Comparison of ENCODE assay signal across 21 cellular contexts in the genomic region with DNA sequence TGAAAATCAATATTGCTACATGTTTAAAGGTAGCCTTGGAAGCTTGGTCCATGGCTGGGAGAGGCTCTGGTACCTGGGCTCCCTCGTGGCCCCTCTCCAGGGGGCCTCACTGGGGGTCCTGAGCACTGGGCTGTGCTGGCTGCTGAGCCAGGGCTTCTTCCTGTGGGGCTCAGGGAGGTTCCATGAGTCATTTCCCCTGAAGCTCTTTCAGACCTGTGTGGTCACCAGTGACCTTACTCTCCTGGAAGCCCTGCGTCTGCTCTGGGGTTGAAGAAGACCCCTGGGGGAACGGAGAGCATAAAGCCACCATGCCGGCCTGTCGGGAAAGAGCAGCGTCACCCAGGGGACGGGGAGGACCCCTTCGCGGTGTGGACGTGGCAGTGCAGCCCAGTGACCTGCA.
A peak's percentile ranks its signal among the peaks of the same experiment; 100 is the strongest.
DNase-seq lines count a peak whose midpoint lies in the region; ATAC-seq, FAIRE-seq and TF ChIP-seq lines count a peak whose summit lies in the region.
"Had no signal": no experiment of that assay in that cellular context is flagged by ENCODE, and none has a peak within 500 bp of the region (broad histone marks: within the 10 kb centered on the region; RNA-seq: fewer than 3 reads in every experiment).

No MANE protein-coding gene starts in this region.

- H3K27me3 ChIP-seq in SK-N-SH (ENCODE audit: insufficient read depth) (no peaks in the 10 kb centered on the region), endothelial cell of umbilical vein (ENCODE audit: control insufficient read depth in 2 of 2, insufficient read depth in 2 of 2, low read length in 2 of 2) (no peaks in the 10 kb centered on the region)
- H3K27me3 ChIP-seq: breast epithelium, upper lobe of right lung had no signal

- no peak for TF ChIP-seq CTCF in SK-N-SH (IDR thresholded peaks at IDR 0.05)
- TF ChIP-seq CTCF in endothelial cell of umbilical vein (IDR thresholded peaks at IDR 0.05; ENCODE audit: extremely low read depth in 1 of 2, insufficient read depth in 1 of 2, low read depth in 1 of 2, low read length in 2 of 2): no peak

- H3K9me1 ChIP-seq in endothelial cell of umbilical vein (replicated peaks; ENCODE audit: control insufficient read depth, extremely low read depth, insufficient read depth, low read length): no peaks in the 10 kb centered on the region

- H3K4me1 ChIP-seq in SK-N-SH (ENCODE audit: control insufficient read depth in 1 of 2, insufficient read depth in 2 of 2, low read depth in 1 of 2, low read length in 1 of 2) (peaks cover 7 to 35% of the 10 kb centered on the region in 2 experiments; a peak in 3 of 4 replicates), endothelial cell of umbilical vein (ENCODE audit: control insufficient read depth, extremely low read depth, insufficient read depth, low read length) (peaks cover 6% of the 10 kb centered on the region)
- H3K4me1 ChIP-seq: breast epithelium, upper lobe of right lung had no signal

- TF ChIP-seq POLR2A in endothelial cell of umbilical vein (IDR thresholded peaks at IDR 0.05; ENCODE audit: low read depth, low read length): no peak

- FAIRE-seq in endothelial cell of umbilical vein (lab: Jason Lieb, UNC): no peak

- no peaks in the 10 kb centered on the region for H3K79me2 ChIP-seq in SK-N-SH (ENCODE audit: insufficient read depth)
- H3K79me2 ChIP-seq in endothelial cell of umbilical vein (ENCODE audit: control insufficient read depth, insufficient read depth, low read length): no peaks in the 10 kb centered on the region

- H3K4me1 Mint-ChIP-seq in stimulated activated effector memory CD8-positive, alpha-beta T cell treated with anti-CD3 and anti-CD28 coated beads, Interleukin-12 subunit alpha, Interleukin-12 subunit beta, amount 100 ng/mL, for 72 hours: peaks cover 24% of the 10 kb centered on the region
- H3K4me1 Mint-ChIP-seq: activated CD4-positive, alpha-beta T cell treated with anti-CD3 and anti-CD28 coated beads, Interleukin-2, amount 10 ng/mL, durations not matched to agents 24 days and 14 days had no signal

- no peaks in the 10 kb centered on the region for H3K9me3 Mint-ChIP-seq in stimulated activated effector memory CD8-positive, alpha-beta T cell treated with anti-CD3 and anti-CD28 coated beads, Interleukin-12 subunit alpha, Interleukin-12 subunit beta, amount 100 ng/mL, for 72 hours
- H3K9me3 Mint-ChIP-seq: activated CD4-positive, alpha-beta T cell treated with anti-CD3 and anti-CD28 coated beads, Interleukin-2, amount 10 ng/mL, durations not matched to agents 24 days and 14 days; stimulated activated naive CD8-positive, alpha-beta T cell treated with anti-CD3 and anti-CD28 coated beads, Interleukin-15, amount 100 ng/mL, for 72 hours had no signal

- no TSS peak for BruUV-seq in endothelial cell of umbilical vein (replicated peaks; lab: Mats Ljungman, UMichigan)

- DNase-seq in SK-N-SH (no peak), RPMI7951 (ENCODE audit: low read depth) (peak; percentile 60), endothelial cell of umbilical vein (ENCODE audit: low read depth, low spot score) (peak; percentile 16), occipital lobe (lab: John Stamatoyannopoulos, UW) (no peak)
- no peak for DNase-seq in stimulated activated effector memory CD8-positive, alpha-beta T cell treated with anti-CD3 and anti-CD28 coated beads, Interleukin-12 subunit alpha, Interleukin-12 subunit beta, amount 100 ng/mL, for 72 hours (ENCODE audit: low spot score in 2 of 2)
- DNase-seq in stimulated activated CD8-positive, alpha-beta memory T cell treated with anti-CD3 and anti-CD28 coated beads, Interleukin-4, amount 100 ng/mL, for 48 hours: no peak
- DNase-seq: 8988T; activated CD4-positive, alpha-beta T cell treated with anti-CD3 and anti-CD28 coated beads, Interleukin-2, amount 10 ng/mL, durations not matched to agents 24 days and 14 days; activated naive CD4-positive, alpha-beta T cell treated with Interleukin-2 at 50 U/mL for 16 hours; HFFc6; hippocampal formation; MM.1S; NCI-H2029 treated with DMSO at 0.1 percent for 48 hours; NCI-H510A treated with DMSO at 0.1 percent for 48 hours; stimulated activated naive CD8-positive, alpha-beta T cell treated with anti-CD3 and anti-CD28 coated beads, Interleukin-15, amount 100 ng/mL, for 72 hours; T-helper 9 cell; upper lobe of right lung had no signal

- H3K27ac Mint-ChIP-seq in stimulated activated effector memory CD8-positive, alpha-beta T cell treated with anti-CD3 and anti-CD28 coated beads, Interleukin-12 subunit alpha, Interleukin-12 subunit beta, amount 100 ng/mL, for 72 hours: peak overlapping the region; percentile 26
- H3K27ac Mint-ChIP-seq: activated CD4-positive, alpha-beta T cell treated with anti-CD3 and anti-CD28 coated beads, Interleukin-2, amount 10 ng/mL, durations not matched to agents 24 days and 14 days; HFFc6 had no signal

- H3K9me2 ChIP-seq in SK-N-SH: no peaks in the 10 kb centered on the region

- H3K4me3 ChIP-seq in SK-N-SH (ENCODE audit: low read depth in 2 of 2, low read length in 1 of 2): no peak overlapping the region
- H3K4me3 ChIP-seq in endothelial cell of umbilical vein (replicated peaks in 1 of 3; ENCODE audit: insufficient read depth in 1 of 3, low read depth in 1 of 3, low read length in 3 of 3): no peak overlapping the region
- H3K4me3 ChIP-seq: breast epithelium, upper lobe of right lung had no signal

- no peaks in the 10 kb centered on the region for H3F3A ChIP-seq in SK-N-SH (replicated peaks; ENCODE audit: insufficient read depth)

- H2AFZ ChIP-seq in SK-N-SH (ENCODE audit: low read depth): no peak overlapping the region
- no peak overlapping the region for H2AFZ ChIP-seq in endothelial cell of umbilical vein (ENCODE audit: low read depth, low read length)

- H4K20me1 ChIP-seq in SK-N-SH (ENCODE audit: insufficient read depth) (no peaks in the 10 kb centered on the region), endothelial cell of umbilical vein (replicated peaks; ENCODE audit: control insufficient read depth, extremely low read depth, insufficient read depth, low read length) (no peaks in the 10 kb centered on the region)

- TF ChIP-seq RAD21 in SK-N-SH (IDR thresholded peaks at IDR 0.05; ENCODE audit: low read length): no peak

- intact Hi-C loops in endothelial cell of umbilical vein (cut with micrococcal nuclease): no loop called here

- dilution Hi-C loops in endothelial cell of umbilical vein (cut with MboI; ENCODE audit: extremely low pct_ligation_motif_present, low sequenced_read_pairs): no loop called here

- peaks cover 11% of the 10 kb centered on the region for H3K36me3 Mint-ChIP-seq in stimulated activated effector memory CD8-positive, alpha-beta T cell treated with anti-CD3 and anti-CD28 coated beads, Interleukin-12 subunit alpha, Interleukin-12 subunit beta, amount 100 ng/mL, for 72 hours

- H3K9ac ChIP-seq in SK-N-SH (no peak overlapping the region), endothelial cell of umbilical vein (replicated peaks; ENCODE audit: extremely low read depth, insufficient read depth, low read length) (no peak overlapping the region)

- POLR2A ChIA-PET in SK-N-SH (lab: Yijun Ruan, JAX): no interaction called here
- POLR2A ChIA-PET in endothelial cell of umbilical vein (lab: Charles Lee): no interaction called here

- H3K4me2 ChIP-seq in SK-N-SH (peak overlapping the region; percentile 23; the same call in 1 of the 2 replicates), endothelial cell of umbilical vein (ENCODE audit: insufficient read depth, low read length) (no peak overlapping the region)

- ATAC-seq in SK-N-SH treated with all-trans-retinoic acid at 6 μM for 48 hours: no peak
- peak; percentile 41 for ATAC-seq in stimulated activated effector memory CD8-positive, alpha-beta T cell treated with anti-CD3 and anti-CD28 coated beads, Interleukin-12 subunit alpha, Interleukin-12 subunit beta, amount 100 ng/mL, for 72 hours
- no peak for ATAC-seq in GM21528 (IDR thresholded peaks at IDR 0.05; ENCODE audit: low FRiP score, unreplicated experiment)
- ATAC-seq: right cardiac atrium; stimulated activated naive CD8-positive, alpha-beta T cell treated with anti-CD3 and anti-CD28 coated beads, Interleukin-15, amount 100 ng/mL, for 72 hours; upper lobe of right lung had no signal

- H3K4me3 Mint-ChIP-seq in stimulated activated effector memory CD8-positive, alpha-beta T cell treated with anti-CD3 and anti-CD28 coated beads, Interleukin-12 subunit alpha, Interleukin-12 subunit beta, amount 100 ng/mL, for 72 hours: no peak overlapping the region
- H3K4me3 Mint-ChIP-seq: activated CD4-positive, alpha-beta T cell treated with anti-CD3 and anti-CD28 coated beads, Interleukin-2, amount 10 ng/mL, durations not matched to agents 24 days and 14 days; HFFc6; stimulated activated naive CD8-positive, alpha-beta T cell treated with anti-CD3 and anti-CD28 coated beads, Interleukin-15, amount 100 ng/mL, for 72 hours had no signal

- TF ChIP-seq EP300 in SK-N-SH (IDR thresholded peaks at IDR 0.05; ENCODE audit: borderline replicate concordance in 1 of 2, low read depth in 1 of 2, low read length in 1 of 2): no peak

- 0% methylated on average over 1 of the region's 10 CpGs for WGBS in SK-N-SH (ENCODE audit: low lambda C conversion rate)

- H3K36me3 ChIP-seq in SK-N-SH (replicated peaks in 1 of 2; ENCODE audit: control insufficient read depth in 1 of 2, insufficient read depth in 2 of 2, low read length in 1 of 2) (no peaks in the 10 kb centered on the region), endothelial cell of umbilical vein (ENCODE audit: control insufficient read depth in 2 of 2, extremely low read depth in 1 of 2, insufficient read depth in 2 of 2, low read length in 2 of 2) (no peaks in the 10 kb centered on the region)
- H3K36me3 ChIP-seq: breast epithelium, upper lobe of right lung had no signal

- CTCF ChIA-PET in SK-N-SH (lab: Yijun Ruan, JAX) (no interaction called here), endothelial cell of umbilical vein (lab: Charles Lee) (no interaction called here)

- H3K9me3 ChIP-seq in SK-N-SH (no peaks in the 10 kb centered on the region), endothelial cell of umbilical vein (replicated peaks; ENCODE audit: control insufficient read depth, insufficient read depth, low read length) (no peaks in the 10 kb centered on the region)

- H3K27ac ChIP-seq in SK-N-SH (ENCODE audit: low read depth in 2 of 2, low read length in 1 of 2): 0 out of 4 replicates have a peak overlapping the region, but pooled peaks of 1 of the 2 experiments have one; percentile 16
- peak overlapping the region; percentile 21 for H3K27ac ChIP-seq in endothelial cell of umbilical vein (ENCODE audit: insufficient read depth, low read depth, low read length)
- H3K27ac ChIP-seq: breast epithelium, upper lobe of right lung had no signal

TF ChIP-seq in SK-N-SH, 30 proteins besides CTCF, POLR2A, EP300 and RAD21 (continues in another document):
- TF ChIP-seq CHD2 (IDR thresholded peaks at IDR 0.05; ENCODE audit: low read length, partially characterized antibody) (no peak), GATA2 (CRISPR knock-in tag; IDR thresholded peaks at IDR 0.05) (no peak)

TF ChIP-seq in endothelial cell of umbilical vein, 7 proteins besides CTCF, POLR2A, EP300 and RAD21:
- peak; percentile 52 for TF ChIP-seq FOS (IDR thresholded peaks at IDR 0.05; ENCODE audit: borderline replicate concordance, insufficient read depth, low read length)
- no peak for TF ChIP-seq GATA2 (IDR thresholded peaks at IDR 0.05; ENCODE audit: insufficient read depth, insufficient read length, low read depth, low read length)

Comparison
In these comparisons a context has a peak if more than half of its experiments do, and no peak if none do; other contexts are left out.
1. DNase-seq: peak in RPMI7951 (single experiment) and endothelial cell of umbilical vein (single experiment); none in SK-N-SH (single experiment), stimulated activated effector memory CD8-positive, alpha-beta T cell treated with anti-CD3 and anti-CD28 coated beads, Interleukin-12 subunit alpha, Interleukin-12 subunit beta, amount 100 ng/mL, for 72 hours (0 of 2), occipital lobe (single experiment) and stimulated activated CD8-positive, alpha-beta memory T cell treated with anti-CD3 and anti-CD28 coated beads, Interleukin-4, amount 100 ng/mL, for 48 hours (single experiment).